Comparison of ENCODE assay signal across 8 cellular contexts in genomic region chr17:50916026-50916707, GRCh38. TPM values are rescaled to one million over a fixed set of nuclear protein-coding genes. Genes with fewer than 3 reads are reported as not detected.
A peak's percentile ranks its signal among the peaks of the same experiment; 100 is the strongest.
DNase-seq lines count a peak whose midpoint lies in the region; ATAC-seq lines count a peak whose summit lies in the region.

No MANE protein-coding gene starts in this region.

- peak overlapping the region; percentile 42 for H3K4me3 Mint-ChIP-seq in activated naive CD8-positive, alpha-beta T cell
- no peak overlapping the region for H3K4me3 Mint-ChIP-seq in activated naive CD8-positive, alpha-beta T cell treated with anti-CD3 and anti-CD28 coated beads for 36 hours
- no peak overlapping the region for H3K4me3 Mint-ChIP-seq in T-helper 2 cell treated with Interferon-gamma antibody and Interleukin-4, amounts not matched to agents 5 μg/mL and 100 μg/mL, for 36 hours

- no peak for DNase-seq in activated naive CD8-positive, alpha-beta T cell treated with anti-CD3 and anti-CD28 coated beads for 36 hours
- peak; percentile 75 for DNase-seq in T-helper 2 cell treated with Interferon-gamma antibody and Interleukin-4, amounts not matched to agents 5 μg/mL and 100 μg/mL, for 36 hours (ENCODE audit: low spot score)
- DNase-seq in substantia nigra (lab: John Stamatoyannopoulos, UW) (no peak), Kasumi-1 (lab: John Stamatoyannopoulos, UW) (no peak)
- no peak for DNase-seq in activated CD8-positive, alpha-beta memory T cell treated with anti-CD3 and anti-CD28 coated beads for 24 hours

- H3K36me3 Mint-ChIP-seq in activated naive CD8-positive, alpha-beta T cell = peaks cover 2% of the 10 kb centered on the region
- no peaks in the 10 kb centered on the region for H3K36me3 Mint-ChIP-seq in activated naive CD8-positive, alpha-beta T cell treated with anti-CD3 and anti-CD28 coated beads for 36 hours
- H3K36me3 Mint-ChIP-seq in T-helper 2 cell treated with Interferon-gamma antibody and Interleukin-4, amounts not matched to agents 5 μg/mL and 100 μg/mL, for 36 hours (ENCODE audit: low read depth) = no peaks in the 10 kb centered on the region

- H3K9me3 Mint-ChIP-seq in activated naive CD8-positive, alpha-beta T cell (ENCODE audit: low read depth) = no peaks in the 10 kb centered on the region
- H3K9me3 Mint-ChIP-seq in activated naive CD8-positive, alpha-beta T cell treated with anti-CD3 and anti-CD28 coated beads for 36 hours = peaks cover 2% of the 10 kb centered on the region
- H3K9me3 Mint-ChIP-seq in T-helper 2 cell treated with Interferon-gamma antibody and Interleukin-4, amounts not matched to agents 5 μg/mL and 100 μg/mL, for 36 hours = no peaks in the 10 kb centered on the region

- H3K4me1 Mint-ChIP-seq in activated naive CD8-positive, alpha-beta T cell (ENCODE audit: low read depth) = peaks cover 69% of the 10 kb centered on the region
- H3K4me1 Mint-ChIP-seq in activated naive CD8-positive, alpha-beta T cell treated with anti-CD3 and anti-CD28 coated beads for 36 hours = peaks cover 43% of the 10 kb centered on the region
- H3K4me1 Mint-ChIP-seq in T-helper 2 cell treated with Interferon-gamma antibody and Interleukin-4, amounts not matched to agents 5 μg/mL and 100 μg/mL, for 36 hours (ENCODE audit: low read depth) = peaks cover 22% of the 10 kb centered on the region

- H3K27ac ChIP-seq in substantia nigra (ENCODE audit: low read depth, low read length, poor library complexity, severe bottlenecking) = peak overlapping the region; percentile 31

- no peaks in the 10 kb centered on the region for H3K27me3 Mint-ChIP-seq in activated naive CD8-positive, alpha-beta T cell
- H3K27me3 Mint-ChIP-seq in activated naive CD8-positive, alpha-beta T cell treated with anti-CD3 and anti-CD28 coated beads for 36 hours = no peaks in the 10 kb centered on the region
- H3K27me3 Mint-ChIP-seq in T-helper 2 cell treated with Interferon-gamma antibody and Interleukin-4, amounts not matched to agents 5 μg/mL and 100 μg/mL, for 36 hours (ENCODE audit: low read depth) = no peaks in the 10 kb centered on the region

- peak; percentile 57 for ATAC-seq in esophagus mucosa
- no peak for ATAC-seq in HG03175 (IDR thresholded peaks at IDR 0.05; ENCODE audit: unreplicated experiment)

- H3K27ac Mint-ChIP-seq in activated naive CD8-positive, alpha-beta T cell = peak overlapping the region; percentile 83
- H3K27ac Mint-ChIP-seq in activated naive CD8-positive, alpha-beta T cell treated with anti-CD3 and anti-CD28 coated beads for 36 hours = no peak overlapping the region
- H3K27ac Mint-ChIP-seq in T-helper 2 cell treated with Interferon-gamma antibody and Interleukin-4, amounts not matched to agents 5 μg/mL and 100 μg/mL, for 36 hours = peak overlapping the region; percentile 60

RNA-seq across cellular contexts. Expression of gene TOB1, which starts 50.0 kb away (rescaled TPM):
- total RNA-seq in activated naive CD8-positive, alpha-beta T cell treated with anti-CD3 and anti-CD28 coated beads for 36 hours = 10 to 100 TPM; 40.1 to 44.9 TPM
- 60.8 TPM for total RNA-seq in esophagus mucosa
